ENCODE assay signal across 19 cellular contexts in genomic region chr14:100413699-100414098, GRCh38. TPM values are rescaled to one million over a fixed set of nuclear protein-coding genes. Genes with fewer than 3 reads are reported as not detected.
DNase-seq lines count a peak whose midpoint lies in the region; ATAC-seq, FAIRE-seq and TF ChIP-seq lines count a peak whose summit lies in the region.
"Had no signal": no experiment of that assay in that cellular context is flagged by ENCODE, and none has a peak within 500 bp of the region (broad histone marks: within the 10 kb centered on the region; RNA-seq: fewer than 3 reads in every experiment).

No MANE protein-coding gene starts in this region.

- H3K27ac ChIP-seq in A549 = no peak overlapping the region
- H3K27ac ChIP-seq in K562 (ENCODE audit: extremely low read depth, low read depth, low read length) = no peak overlapping the region
- H3K27ac ChIP-seq in neutrophil = peak overlapping the region; percentile 72
- no peak overlapping the region for H3K27ac ChIP-seq in upper lobe of left lung
- H3K27ac ChIP-seq: 22Rv1; BLaER1 treated with 17β-estradiol and CSF1 and Interleukin-3, amounts not matched to agents 10 nM and 100 nM; C4-2B had no signal

- peaks cover 42% of the 10 kb centered on the region for H3K4me1 ChIP-seq in A549
- H3K4me1 ChIP-seq in K562 (replicated peaks in 1 of 2; ENCODE audit: control insufficient read depth in 2 of 2, insufficient read depth in 2 of 2, low read length in 2 of 2) = peaks cover 13 to 23% of the 10 kb centered on the region in 2 experiments; a peak in 4 of 5 replicates
- H3K4me1 ChIP-seq in neutrophil (ENCODE audit: control insufficient read depth in 1 of 2, insufficient read depth in 1 of 2, low read depth in 1 of 2, low read length in 1 of 2) = peaks cover 37 to 39% of the 10 kb centered on the region in 2 experiments
- peaks cover 0 to 9% (median 0%) of the 10 kb centered on the region in 4 donors for H3K4me1 ChIP-seq in upper lobe of left lung
- H3K4me1 ChIP-seq: Caco-2 had no signal

- in situ Hi-C loops in K562 (cut with MboI) = no loop called here

- H3K79me2 ChIP-seq in K562 (ENCODE audit: control insufficient read depth, insufficient read depth, low read length) = no peaks in the 10 kb centered on the region

- H3K9ac ChIP-seq in K562 (ENCODE audit: insufficient read depth in 1 of 2, low read depth in 2 of 2, low read length in 2 of 2) = no peak overlapping the region
- H3K9ac ChIP-seq: BLaER1 treated with 17β-estradiol and CSF1 and Interleukin-3, amounts not matched to agents 10 nM and 100 nM had no signal

- FAIRE-seq in A549 (lab: Jason Lieb, UNC) (no peak), K562 (lab: Jason Lieb, UNC) (no peak)
- FAIRE-seq: A204.1, D721Med, G401.6, GM12891 had no signal

- no TSS peak for BruUV-seq in K562 (replicated peaks; lab: Mats Ljungman, UMichigan)

- no peak overlapping the region for H2AFZ ChIP-seq in K562 (ENCODE audit: low read depth, low read length)

- H3K4me3 ChIP-seq in A549 (no peak overlapping the region), K562 (no peak overlapping the region), neutrophil (ENCODE audit: low read depth in 1 of 2, low read length in 1 of 2) (no peak overlapping the region), upper lobe of left lung (no peak overlapping the region)
- H3K4me3 ChIP-seq: BLaER1 treated with 17β-estradiol and CSF1 and Interleukin-3, amounts not matched to agents 10 nM and 100 nM had no signal

- H3K4me2 ChIP-seq in A549 (no peak overlapping the region), K562 (ENCODE audit: insufficient read depth, low read length) (no peak overlapping the region)
- H3K4me2 ChIP-seq: BLaER1 treated with 17β-estradiol and CSF1 and Interleukin-3, amounts not matched to agents 10 nM and 100 nM had no signal

- TF ChIP-seq POLR2A in A549 (IDR thresholded peaks at IDR 0.05; ENCODE audit: low read length) = no peak
- no peak for TF ChIP-seq POLR2A in K562 (conservative IDR thresholded peaks at IDR 0.05)
- no peak for TF ChIP-seq POLR2A in upper lobe of left lung (IDR thresholded peaks at IDR 0.05)

- CTCF ChIA-PET in A549 (lab: Yijun Ruan, JAX) = interaction anchor here (1.0 to 14.8 kb wide), 4 partner anchors 9 to 239 kb away, joined by 3 to 292 read pairs (median 5); no protein-coding TSS in a partner anchor
- CTCF ChIA-PET in K562 (lab: Yijun Ruan, JAX; ENCODE audit: low intra/inter-chr PET ratio) = no interaction called here

- H3K27me3 ChIP-seq in K562 (ENCODE audit: control insufficient read depth in 2 of 2, insufficient read depth in 2 of 2, low read length in 2 of 2) (no peaks in the 10 kb centered on the region), neutrophil (no peaks in the 10 kb centered on the region), upper lobe of left lung (no peaks in the 10 kb centered on the region)
- H3K27me3 ChIP-seq: BLaER1 treated with 17β-estradiol and CSF1 and Interleukin-3, amounts not matched to agents 10 nM and 100 nM had no signal

- TF ChIP-seq RAD21 in A549 (conservative IDR thresholded peaks at IDR 0.05 in 1 of 2, IDR thresholded peaks at IDR 0.05 in 1 of 2) = no peak
- no peak for TF ChIP-seq RAD21 in K562 (CRISPR knock-in tag; conservative IDR thresholded peaks at IDR 0.05 in 1 of 2, IDR thresholded peaks at IDR 0.05 in 1 of 2)

- WGBS in A549 (ENCODE audit: missing lambda C conversion rate) = 93% methylated on average over 7 of the region's 7 CpGs
- WGBS in K562 (ENCODE audit: insufficient coverage, low coverage, missing lambda C conversion rate) = 70% methylated on average over 4 of the region's 7 CpGs
- WGBS in upper lobe of left lung, 2 donors = 94 to 96% methylated on average over 7 of the region's 7 CpGs

- H3K36me3 ChIP-seq in K562 (ENCODE audit: control insufficient read depth, insufficient read depth, low read length) = no peaks in the 10 kb centered on the region
- H3K36me3 ChIP-seq in neutrophil = no peaks in the 10 kb centered on the region
- H3K36me3 ChIP-seq in upper lobe of left lung = no peaks in the 10 kb centered on the region
- H3K36me3 ChIP-seq: BLaER1 treated with 17β-estradiol and CSF1 and Interleukin-3, amounts not matched to agents 10 nM and 100 nM had no signal

- peaks cover 3% of the 10 kb centered on the region for H3K9me1 ChIP-seq in K562 (ENCODE audit: control insufficient read depth, insufficient read depth, low read length)

- POLR2A ChIA-PET in A549 (lab: Yijun Ruan, JAX) = no interaction called here
- POLR2A ChIA-PET in K562 (lab: Yijun Ruan, JAX) = interaction anchor here (0.9 to 2.1 kb wide), 2 partner anchors 12 to 23 kb away, joined by 4 to 5 read pairs; no protein-coding TSS in a partner anchor

- no peak for TF ChIP-seq EP300 in A549 (IDR thresholded peaks at IDR 0.05)
- no peak for TF ChIP-seq EP300 in K562 (IDR thresholded peaks at IDR 0.05; ENCODE audit: low read length)
- TF ChIP-seq EP300 in upper lobe of left lung (IDR thresholded peaks at IDR 0.05) = no peak

- no peak for TF ChIP-seq CTCF in A549 (IDR thresholded peaks at IDR 0.05)
- no peak for TF ChIP-seq CTCF in K562 (IDR thresholded peaks at IDR 0.05 in 2 of 3, conservative IDR thresholded peaks at IDR 0.05 in 1 of 3; ENCODE audit: insufficient read depth in 2 of 3, low read depth in 1 of 3, low read length in 3 of 3)
- no peak for TF ChIP-seq CTCF in neutrophil (IDR thresholded peaks at IDR 0.05)
- TF ChIP-seq CTCF in upper lobe of left lung (IDR thresholded peaks at IDR 0.05) = no peak

- H3K9me3 ChIP-seq in A549 (no peaks in the 10 kb centered on the region), K562 (replicated peaks; ENCODE audit: control insufficient read depth, insufficient read depth, low read depth, low read length) (no peaks in the 10 kb centered on the region), neutrophil (no peaks in the 10 kb centered on the region), upper lobe of left lung (no peaks in the 10 kb centered on the region)
- H3K9me3 ChIP-seq: BLaER1 treated with 17β-estradiol and CSF1 and Interleukin-3, amounts not matched to agents 10 nM and 100 nM; Caco-2 had no signal

- intact Hi-C loops in K562 (cut with micrococcal nuclease) = no loop called here

- H4K20me1 ChIP-seq in K562 (replicated peaks; ENCODE audit: control insufficient read depth, insufficient read depth, low read length) = no peaks in the 10 kb centered on the region

- no peak for ATAC-seq in A549
- no peak for ATAC-seq in K562
- no peak for ATAC-seq in GM18858 (IDR thresholded peaks at IDR 0.05; ENCODE audit: unreplicated experiment)
- ATAC-seq in upper lobe of left lung (ENCODE audit: low FRiP score in 2 of 2) = no peak
- ATAC-seq: CD8-positive, alpha-beta T cell had no signal

- DNase-seq in A549 (ENCODE audit: low read depth in 1 of 2, low spot score in 1 of 2) (no peak), K562 (ENCODE audit: extremely low read depth in 1 of 4, low spot score in 3 of 4) (no peak), upper lobe of left lung (no peak)
- DNase-seq: AML-193; Caco-2; Calu3; CD4-positive, alpha-beta T cell; CD8-positive, alpha-beta T cell; DMS79 treated with DMSO at 0.1 percent for 48 hours; GF-D8 had no signal

TF ChIP-seq in A549, 52 proteins besides CTCF, POLR2A, EP300 and RAD21 (continues in another document):
- TF ChIP-seq CEBPB (IDR thresholded peaks at IDR 0.05) (no peak), ATOH8 (CRISPR knock-in tag; IDR thresholded peaks at IDR 0.05; ENCODE audit: low read depth) (no peak), MAFK (IDR thresholded peaks at IDR 0.05; ENCODE audit: partially characterized antibody) (no peak)

TF ChIP-seq in K562, 482 proteins besides CTCF, POLR2A, EP300 and RAD21 (continues in another document):
- TF ChIP-seq ZC3H11A (IDR thresholded peaks at IDR 0.05; ENCODE audit: low read depth, low read length) (no peak), GABPB1 (CRISPR knock-in tag; IDR thresholded peaks at IDR 0.05) (no peak), ZNF740 (CRISPR knock-in tag; IDR thresholded peaks at IDR 0.05) (no peak), ZNF740 (tag; IDR thresholded peaks at IDR 0.05) (no peak), RBM25 (IDR thresholded peaks at IDR 0.05; ENCODE audit: low read depth, low read length, severe bottlenecking) (peak; percentile 33)

RNA-seq across cellular contexts. Expression of gene WDR25, which starts 37.4 kb away (rescaled TPM):
- 7.8 and 8.9 TPM in 2 replicates for polyA plus RNA-seq in A549 (2011; rRNA removed)
- polyA plus RNA-seq in A549 (2012; cell fraction: cytosol; rRNA removed) = 8.0 and 9.7 TPM in 2 replicates
- polyA plus RNA-seq in A549 (2012; cell fraction: nucleus; rRNA removed) = 13.9 and 17.7 TPM in 2 replicates
- 6.2 to 7.0 TPM (median 6.8 TPM) in 3 replicates for polyA plus RNA-seq in A549 (2017; fragmentation: RNase III; extraction: RNeasy Plus Mini Kit Qiagen cat#74134 plus additional on column Dnase treatment)
- polyA minus RNA-seq in A549 (2011; rRNA and poly(A)+ RNA removed) = 10.3 and 11.0 TPM in 2 replicates
- total RNA-seq in K562 (2011; cell fraction: chromatin; rRNA removed; ENCODE audit: low replicate concordance) = 10.4 and 15.9 TPM in 2 replicates
- 11.0 and 11.7 TPM in 2 replicates for total RNA-seq in K562 (2011; cell fraction: nucleolus; rRNA removed)
- total RNA-seq in K562 (2011; cell fraction: nucleoplasm; rRNA removed) = 8.4 and 11.8 TPM in 2 replicates
- total RNA-seq in K562 (2014; rRNA removed) = 11.2 TPM in 2 replicates
- total RNA-seq in K562 (2014; rRNA removed; fragmentation: Illumina TruSeq; extraction: Trizol) = 4.1 and 4.2 TPM in 2 replicates
- 6.3 and 6.7 TPM in 2 replicates for total RNA-seq in K562 (2015; rRNA removed; fragmentation: Illumina TruSeq; extraction: Trizol)
- total RNA-seq in K562 (2021) = 8.0 and 8.4 TPM in 2 replicates
- 6.3 and 7.0 TPM in 2 replicates for polyA plus RNA-seq in K562 (2011; rRNA removed)
- polyA plus RNA-seq in K562 (2011; cell fraction: cytosol; rRNA removed) = 8.2 and 14.0 TPM in 2 replicates
- 4.9 and 5.8 TPM in 2 replicates for polyA plus RNA-seq in K562 (2011; cell fraction: nucleus; rRNA removed)
- 5.4 and 13.7 TPM in 2 replicates for polyA plus RNA-seq in K562 (2012)
- polyA plus RNA-seq in K562 (2014; fragmentation: Illumina TruSeq; extraction: Trizol) = 7.6 and 7.7 TPM in 2 replicates
- 1 to 10 TPM in 1 of 2 experiments, under 1 TPM in 1; 0.42 to 1.2 TPM for polyA plus RNA-seq in K562 (2014; fragmentation: Nextera tagmentation; extraction: Ambion mirVana)
- 7.8 and 8.9 TPM in 2 replicates for polyA plus RNA-seq in K562 (2014; rRNA removed)
- polyA minus RNA-seq in K562 (2011; rRNA and poly(A)+ RNA removed) = 5.4 and 6.8 TPM in 2 replicates
- polyA minus RNA-seq in K562 (2011; cell fraction: cytosol; rRNA and poly(A)+ RNA removed) = 3.7 and 4.5 TPM in 2 replicates
- polyA minus RNA-seq in K562 (2011; cell fraction: nucleus; rRNA and poly(A)+ RNA removed) = 7.9 and 11.1 TPM in 2 replicates
- 10 to 100 TPM in 4 of 6 donors, 1 to 10 TPM in 2; 5.5 to 43.0 (median 10.6) TPM for total RNA-seq in upper lobe of left lung
